ENCODE assay signal across 7 cellular contexts in genomic region chrX:283115-283845, GRCh38. TPM values are rescaled to one million over a fixed set of nuclear protein-coding genes. Genes with fewer than 3 reads are reported as not detected.
DNase-seq lines count a peak whose midpoint lies in the region; ATAC-seq and TF ChIP-seq lines count a peak whose summit lies in the region.

No MANE protein-coding gene starts in this region.

- no peaks in the 10 kb centered on the region for H3K9me3 ChIP-seq in colonic mucosa

- TF ChIP-seq CTCF in VCaP (conservative IDR thresholded peaks at IDR 0.05) (no peak), colonic mucosa (IDR thresholded peaks at IDR 0.05) (no peak), lower leg skin (IDR thresholded peaks at IDR 0.05) (no peak)

- WGBS in lower leg skin, 2 donors: 1 to 2% methylated on average over 26 to 42 of the region's 45 CpGs

- DNase-seq in colonic mucosa (peak; percentile 93), lower leg skin (ENCODE audit: low spot score in 2 of 2) (peak; percentile 92 to 98), NCI-H1436 treated with DMSO at 0.1 percent for 48 hours (lab: John Stamatoyannopoulos, UW) (no peak)
- DNase-seq in stimulated activated CD4-positive, alpha-beta T cell treated with anti-CD3 and anti-CD28 coated beads, TNF-alpha, amount 100 ng/mL, for 1 hour (ENCODE audit: low read depth in 3 of 3, low spot score in 1 of 3): peak; percentile 65 to 75 (median 73)

- H3K4me1 ChIP-seq in colonic mucosa: no peaks in the 10 kb centered on the region

- no peak for TF ChIP-seq POLR2A in lower leg skin (IDR thresholded peaks at IDR 0.05)

- H3K9ac ChIP-seq in colonic mucosa (ENCODE audit: low read depth in 2 of 2, low read length in 2 of 2): peak overlapping the region in 1 of 2 donors; percentile 73

- H3K36me3 ChIP-seq in colonic mucosa: no peaks in the 10 kb centered on the region

- H3K27ac ChIP-seq in VCaP (peak overlapping the region; percentile 54; the same call in 1 of the 2 replicates), colonic mucosa (no peak overlapping the region)

- intact Hi-C loops in colonic mucosa (cut with DNase I): no loop called here
- intact Hi-C loops in lower leg skin (cut with DNase I; ENCODE audit: low total_unique reads): no loop called here

- no peaks in the 10 kb centered on the region for H3K27me3 ChIP-seq in colonic mucosa

- ATAC-seq in GM18873 (IDR thresholded peaks at IDR 0.05; ENCODE audit: low FRiP score, unreplicated experiment): peak; percentile 98
- ATAC-seq in HG03103 (IDR thresholded peaks at IDR 0.05; ENCODE audit: low read depth, unreplicated experiment): peak; percentile 97

- H3K4me3 ChIP-seq in colonic mucosa (peak overlapping the region; percentile 47), lower leg skin (ENCODE audit: low read depth, poor library complexity, severe bottlenecking) (no peak overlapping the region)

RNA-seq across cellular contexts. Expression of gene PLCXD1, which starts 2.1 kb away (rescaled TPM):
- total RNA-seq in colonic mucosa (10 to 100 TPM; 11.0 to 23.8 TPM), lower leg skin (100 to 1,000 TPM in 1 of 4 donors, 10 to 100 TPM in 3; 64.1 to 111 (median 71.9) TPM)

RNA-seq across cellular contexts. Expression of gene GTPBP6, which starts 35.3 kb away (rescaled TPM):
- total RNA-seq in colonic mucosa (10 to 100 TPM; 44.4 to 81.1 TPM), lower leg skin (10 to 100 TPM; 35.9 to 53.4 (median 48.2) TPM)
